In genomic region chr6:41546475-41546865, GRCh38 we compare ENCODE assay signal across 8 cellular contexts. TPM values are rescaled to one million over a fixed set of nuclear protein-coding genes. Genes with fewer than 3 reads are reported as not detected.
DNase-seq lines count a peak whose midpoint lies in the region; ATAC-seq and TF ChIP-seq lines count a peak whose summit lies in the region.

No MANE protein-coding gene starts in this region.

- peak overlapping the region; percentile 5 for H3K27ac Mint-ChIP-seq in dendritic cell treated with granulocyte-macrophage colony-stimulating factor and Interleukin-4, amounts not matched to agents 40 ng/mL and 50 ng/mL, for 4 days

- no peaks in the 10 kb centered on the region for H3K36me3 ChIP-seq in mucosa of descending colon (ENCODE audit: low read depth)
- no peaks in the 10 kb centered on the region for H3K36me3 ChIP-seq in uterus

- H3K4me1 ChIP-seq in mucosa of descending colon (ENCODE audit: low read depth): peaks cover 13% of the 10 kb centered on the region
- peaks cover 3 to 17% of the 10 kb centered on the region in 2 donors for H3K4me1 ChIP-seq in uterus

- ATAC-seq in HG02610 (IDR thresholded peaks at IDR 0.05; ENCODE audit: unreplicated experiment) (peak; percentile 31), mucosa of descending colon (peak; percentile 71)

- H3K36me3 Mint-ChIP-seq in dendritic cell treated with granulocyte-macrophage colony-stimulating factor and Interleukin-4, amounts not matched to agents 40 ng/mL and 50 ng/mL, for 4 days (ENCODE audit: low read depth): peaks cover 6% of the 10 kb centered on the region

- H3K27ac ChIP-seq in uterus: peak overlapping the region; percentile 85 to 90

- H3K9me3 Mint-ChIP-seq in dendritic cell treated with granulocyte-macrophage colony-stimulating factor and Interleukin-4, amounts not matched to agents 40 ng/mL and 50 ng/mL, for 4 days: no peaks in the 10 kb centered on the region

- H3K9me3 ChIP-seq in mucosa of descending colon (no peaks in the 10 kb centered on the region), uterus (no peaks in the 10 kb centered on the region)

- H3K27me3 Mint-ChIP-seq in dendritic cell treated with granulocyte-macrophage colony-stimulating factor and Interleukin-4, amounts not matched to agents 40 ng/mL and 50 ng/mL, for 4 days: peaks cover 70% of the 10 kb centered on the region

- peaks cover 52% of the 10 kb centered on the region for H3K4me1 Mint-ChIP-seq in dendritic cell treated with granulocyte-macrophage colony-stimulating factor and Interleukin-4, amounts not matched to agents 40 ng/mL and 50 ng/mL, for 4 days (ENCODE audit: low read depth)

- peak overlapping the region; percentile 75 for H3K4me3 ChIP-seq in mucosa of descending colon
- peak overlapping the region; percentile 72 to 94 for H3K4me3 ChIP-seq in uterus

- peak; percentile 58 to 63 for DNase-seq in activated CD4-positive, alpha-beta T cell treated with anti-CD3 and anti-CD28 coated beads, Interleukin-2, amount 50 U/mL, for 48 hours
- no peak for DNase-seq in activated CD4-positive, alpha-beta T cell treated with anti-CD3 and anti-CD28 coated beads, Interleukin-2, amount 50 U/mL, for 4 hours
- DNase-seq in NCI-H774 (lab: John Stamatoyannopoulos, UW): peak; percentile 67
- no peak for DNase-seq in mucosa of descending colon
- DNase-seq in uterus: no peak
- no peak for DNase-seq in T-helper 9 cell

- no peaks in the 10 kb centered on the region for H3K27me3 ChIP-seq in uterus

- no peak for TF ChIP-seq POLR2A in uterus (IDR thresholded peaks at IDR 0.05)

- peak overlapping the region; percentile 72 for H3K4me3 Mint-ChIP-seq in dendritic cell treated with granulocyte-macrophage colony-stimulating factor and Interleukin-4, amounts not matched to agents 40 ng/mL and 50 ng/mL, for 4 days

- intact Hi-C loops in dendritic cell treated with granulocyte-macrophage colony-stimulating factor and Interleukin-4, amounts not matched to agents 40 ng/mL and 50 ng/mL, for 4 days (cut with micrococcal nuclease): no loop called here
- intact Hi-C loops in mucosa of descending colon (cut with DNase I, micrococcal nuclease): no loop called here
- intact Hi-C loops in uterus (cut with DNase I; ENCODE audit: low total_unique reads): loop anchor here (5.0 kb wide), 1 partner anchor 39 kb away; no protein-coding TSS in a partner anchor

- TF ChIP-seq CTCF in mucosa of descending colon (IDR thresholded peaks at IDR 0.05) (no peak), uterus (IDR thresholded peaks at IDR 0.05) (no peak)

RNA-seq across cellular contexts. Expression of gene FOXP4, which starts 0.3 kb away (rescaled TPM):
- 10 to 100 TPM; 31.5 to 34.9 (median 33.8) TPM for total RNA-seq in mucosa of descending colon
- 10 to 100 TPM in 2 of 4 donors, 1 to 10 TPM in 2; 3.8 to 50.1 (median 9.4) TPM for total RNA-seq in uterus

Comparison
In these comparisons a context has a peak if more than half of its experiments do, and no peak if none do; other contexts are left out.
1. DNase-seq: peak in activated CD4-positive, alpha-beta T cell treated with anti-CD3 and anti-CD28 coated beads, Interleukin-2, amount 50 U/mL, for 48 hours (2 of 2) and NCI-H774 (single experiment); none in activated CD4-positive, alpha-beta T cell treated with anti-CD3 and anti-CD28 coated beads, Interleukin-2, amount 50 U/mL, for 4 hours (0 of 2), mucosa of descending colon (0 of 3), uterus (0 of 2) and T-helper 9 cell (single experiment).